In the genomic region with DNA sequence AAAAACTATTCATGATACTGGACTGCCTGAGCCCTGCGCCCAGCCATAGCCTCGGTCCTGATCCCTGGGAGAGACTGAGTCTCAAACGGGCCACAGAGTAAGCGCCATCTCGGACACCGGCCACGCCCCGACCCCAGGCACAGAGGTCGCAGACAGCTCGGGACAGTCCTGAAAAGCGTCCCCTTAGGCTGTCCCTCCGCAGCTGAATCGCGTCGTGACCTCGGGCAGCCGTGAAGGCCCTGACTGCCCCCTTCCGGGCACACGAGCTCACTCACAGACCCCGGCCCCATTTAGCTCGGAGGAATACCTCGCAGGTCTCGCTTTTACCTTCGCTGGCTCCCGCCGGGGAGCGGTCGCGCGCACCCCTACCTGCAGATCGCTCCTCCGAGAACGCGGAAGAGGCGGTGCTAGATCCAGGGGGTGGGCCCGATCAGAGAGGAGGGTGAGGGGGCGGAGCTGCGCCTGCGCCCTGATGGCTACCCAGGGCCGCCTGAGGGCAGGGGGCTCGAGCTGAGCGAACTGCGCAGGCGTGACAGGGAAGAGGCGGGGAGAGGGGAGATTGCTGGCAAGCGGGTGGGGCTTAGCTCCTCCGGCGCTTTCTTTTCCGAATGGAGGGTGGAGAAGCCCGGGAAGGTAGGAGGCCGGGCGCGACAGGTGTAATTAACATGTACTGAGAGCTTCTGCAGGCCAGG, we compare ENCODE assay signal across 1 cellular context.
TF ChIP-seq lines count a peak whose summit lies in the region.

A gene (minus strand): TSS at position 411 of the 692 bp plus-strand sequence. CDS start 20,941 bp downstream, outside the sequence.

TF ChIP-seq in HepG2, 621 proteins besides CTCF, POLR2A, EP300 and RAD21 (continued from another document and continues in another):
- TF ChIP-seq TCF12 (IDR thresholded peaks at IDR 0.05) = no peak
- TF ChIP-seq TCF12 (CRISPR knock-in tag; IDR thresholded peaks at IDR 0.05) = no peak
- TF ChIP-seq ZNF225 (CRISPR knock-in tag; IDR thresholded peaks at IDR 0.05) = peak; percentile 55; the same call in 1 of the 2 replicates
- TF ChIP-seq ZSCAN25 (CRISPR knock-in tag; IDR thresholded peaks at IDR 0.05) = peak; percentile 92
- TF ChIP-seq, protein P1, sequence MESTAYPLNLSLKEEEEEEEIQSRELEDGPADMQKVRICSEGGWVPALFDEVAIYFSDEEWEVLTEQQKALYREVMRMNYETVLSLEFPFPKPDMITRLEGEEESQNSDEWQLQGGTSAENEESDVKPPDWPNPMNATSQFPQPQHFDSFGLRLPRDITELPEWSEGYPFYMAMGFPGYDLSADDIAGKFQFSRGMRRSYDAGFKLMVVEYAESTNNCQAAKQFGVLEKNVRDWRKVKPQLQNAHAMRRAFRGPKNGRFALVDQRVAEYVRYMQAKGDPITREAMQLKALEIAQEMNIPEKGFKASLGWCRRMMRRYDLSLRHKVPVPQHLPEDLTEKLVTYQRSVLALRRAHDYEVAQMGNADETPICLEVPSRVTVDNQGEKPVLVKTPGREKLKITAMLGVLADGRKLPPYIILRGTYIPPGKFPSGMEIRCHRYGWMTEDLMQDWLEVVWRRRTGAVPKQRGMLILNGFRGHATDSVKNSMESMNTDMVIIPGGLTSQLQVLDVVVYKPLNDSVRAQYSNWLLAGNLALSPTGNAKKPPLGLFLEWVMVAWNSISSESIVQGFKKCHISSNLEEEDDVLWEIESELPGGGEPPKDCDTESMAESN (CRISPR knock-in tag; conservative IDR thresholded peaks at IDR 0.05) = peak; percentile 96; the same call in 1 of the 2 replicates
- TF ChIP-seq, protein P2, sequence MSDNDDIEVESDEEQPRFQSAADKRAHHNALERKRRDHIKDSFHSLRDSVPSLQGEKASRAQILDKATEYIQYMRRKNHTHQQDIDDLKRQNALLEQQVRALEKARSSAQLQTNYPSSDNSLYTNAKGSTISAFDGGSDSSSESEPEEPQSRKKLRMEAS (IDR thresholded peaks at IDR 0.05) = no peak; the same call in 1 of the 2 replicates
- no peak for TF ChIP-seq ZNF224 (CRISPR knock-in tag; IDR thresholded peaks at IDR 0.05)
- TF ChIP-seq, protein P3, sequence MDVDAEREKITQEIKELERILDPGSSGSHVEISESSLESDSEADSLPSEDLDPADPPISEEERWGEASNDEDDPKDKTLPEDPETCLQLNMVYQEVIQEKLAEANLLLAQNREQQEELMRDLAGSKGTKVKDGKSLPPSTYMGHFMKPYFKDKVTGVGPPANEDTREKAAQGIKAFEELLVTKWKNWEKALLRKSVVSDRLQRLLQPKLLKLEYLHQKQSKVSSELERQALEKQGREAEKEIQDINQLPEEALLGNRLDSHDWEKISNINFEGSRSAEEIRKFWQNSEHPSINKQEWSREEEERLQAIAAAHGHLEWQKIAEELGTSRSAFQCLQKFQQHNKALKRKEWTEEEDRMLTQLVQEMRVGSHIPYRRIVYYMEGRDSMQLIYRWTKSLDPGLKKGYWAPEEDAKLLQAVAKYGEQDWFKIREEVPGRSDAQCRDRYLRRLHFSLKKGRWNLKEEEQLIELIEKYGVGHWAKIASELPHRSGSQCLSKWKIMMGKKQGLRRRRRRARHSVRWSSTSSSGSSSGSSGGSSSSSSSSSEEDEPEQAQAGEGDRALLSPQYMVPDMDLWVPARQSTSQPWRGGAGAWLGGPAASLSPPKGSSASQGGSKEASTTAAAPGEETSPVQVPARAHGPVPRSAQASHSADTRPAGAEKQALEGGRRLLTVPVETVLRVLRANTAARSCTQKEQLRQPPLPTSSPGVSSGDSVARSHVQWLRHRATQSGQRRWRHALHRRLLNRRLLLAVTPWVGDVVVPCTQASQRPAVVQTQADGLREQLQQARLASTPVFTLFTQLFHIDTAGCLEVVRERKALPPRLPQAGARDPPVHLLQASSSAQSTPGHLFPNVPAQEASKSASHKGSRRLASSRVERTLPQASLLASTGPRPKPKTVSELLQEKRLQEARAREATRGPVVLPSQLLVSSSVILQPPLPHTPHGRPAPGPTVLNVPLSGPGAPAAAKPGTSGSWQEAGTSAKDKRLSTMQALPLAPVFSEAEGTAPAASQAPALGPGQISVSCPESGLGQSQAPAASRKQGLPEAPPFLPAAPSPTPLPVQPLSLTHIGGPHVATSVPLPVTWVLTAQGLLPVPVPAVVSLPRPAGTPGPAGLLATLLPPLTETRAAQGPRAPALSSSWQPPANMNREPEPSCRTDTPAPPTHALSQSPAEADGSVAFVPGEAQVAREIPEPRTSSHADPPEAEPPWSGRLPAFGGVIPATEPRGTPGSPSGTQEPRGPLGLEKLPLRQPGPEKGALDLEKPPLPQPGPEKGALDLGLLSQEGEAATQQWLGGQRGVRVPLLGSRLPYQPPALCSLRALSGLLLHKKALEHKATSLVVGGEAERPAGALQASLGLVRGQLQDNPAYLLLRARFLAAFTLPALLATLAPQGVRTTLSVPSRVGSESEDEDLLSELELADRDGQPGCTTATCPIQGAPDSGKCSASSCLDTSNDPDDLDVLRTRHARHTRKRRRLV (CRISPR knock-in tag; IDR thresholded peaks at IDR 0.05) = no peak; the same call in 1 of the 2 replicates
- TF ChIP-seq ZNF552 (CRISPR knock-in tag; IDR thresholded peaks at IDR 0.05; ENCODE audit: borderline replicate concordance) = no peak
- no peak for TF ChIP-seq ZNF792 (CRISPR knock-in tag; IDR thresholded peaks at IDR 0.05)
- TF ChIP-seq, protein P4, sequence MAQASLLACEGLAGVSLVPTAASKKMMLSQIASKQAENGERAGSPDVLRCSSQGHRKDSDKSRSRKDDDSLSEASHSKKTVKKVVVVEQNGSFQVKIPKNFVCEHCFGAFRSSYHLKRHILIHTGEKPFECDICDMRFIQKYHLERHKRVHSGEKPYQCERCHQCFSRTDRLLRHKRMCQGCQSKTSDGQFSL (CRISPR knock-in tag; IDR thresholded peaks at IDR 0.05) = no peak
- no peak for TF ChIP-seq JUNB (CRISPR knock-in tag; IDR thresholded peaks at IDR 0.05; ENCODE audit: borderline replicate concordance)
- TF ChIP-seq ZBTB7B (CRISPR knock-in tag; IDR thresholded peaks at IDR 0.05) = no peak
- peak; percentile 56; the same call in 1 of the 2 replicates for TF ChIP-seq KDM5A (IDR thresholded peaks at IDR 0.05; ENCODE audit: borderline replicate concordance, low read length)
- no peak for TF ChIP-seq SNAI1 (CRISPR knock-in tag; IDR thresholded peaks at IDR 0.05; ENCODE audit: borderline replicate concordance)
- TF ChIP-seq ZNF430 (CRISPR knock-in tag; IDR thresholded peaks at IDR 0.05) = 0 out of 2 replicates have a peak, but pooled peaks have one; percentile 44
- TF ChIP-seq PAF1 (CRISPR knock-in tag; IDR thresholded peaks at IDR 0.05) = no peak
- TF ChIP-seq, protein P5, sequence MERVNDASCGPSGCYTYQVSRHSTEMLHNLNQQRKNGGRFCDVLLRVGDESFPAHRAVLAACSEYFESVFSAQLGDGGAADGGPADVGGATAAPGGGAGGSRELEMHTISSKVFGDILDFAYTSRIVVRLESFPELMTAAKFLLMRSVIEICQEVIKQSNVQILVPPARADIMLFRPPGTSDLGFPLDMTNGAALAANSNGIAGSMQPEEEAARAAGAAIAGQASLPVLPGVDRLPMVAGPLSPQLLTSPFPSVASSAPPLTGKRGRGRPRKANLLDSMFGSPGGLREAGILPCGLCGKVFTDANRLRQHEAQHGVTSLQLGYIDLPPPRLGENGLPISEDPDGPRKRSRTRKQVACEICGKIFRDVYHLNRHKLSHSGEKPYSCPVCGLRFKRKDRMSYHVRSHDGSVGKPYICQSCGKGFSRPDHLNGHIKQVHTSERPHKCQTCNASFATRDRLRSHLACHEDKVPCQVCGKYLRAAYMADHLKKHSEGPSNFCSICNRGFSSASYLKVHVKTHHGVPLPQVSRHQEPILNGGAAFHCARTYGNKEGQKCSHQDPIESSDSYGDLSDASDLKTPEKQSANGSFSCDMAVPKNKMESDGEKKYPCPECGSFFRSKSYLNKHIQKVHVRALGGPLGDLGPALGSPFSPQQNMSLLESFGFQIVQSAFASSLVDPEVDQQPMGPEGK (CRISPR knock-in tag; IDR thresholded peaks at IDR 0.05) = peak; percentile 59
- no peak for TF ChIP-seq TCF7 (IDR thresholded peaks at IDR 0.05; ENCODE audit: low read depth)
- TF ChIP-seq ZNF878 (CRISPR knock-in tag; IDR thresholded peaks at IDR 0.05) = peak; percentile 84; the same call in 1 of the 2 replicates
- TF ChIP-seq, protein P6, sequence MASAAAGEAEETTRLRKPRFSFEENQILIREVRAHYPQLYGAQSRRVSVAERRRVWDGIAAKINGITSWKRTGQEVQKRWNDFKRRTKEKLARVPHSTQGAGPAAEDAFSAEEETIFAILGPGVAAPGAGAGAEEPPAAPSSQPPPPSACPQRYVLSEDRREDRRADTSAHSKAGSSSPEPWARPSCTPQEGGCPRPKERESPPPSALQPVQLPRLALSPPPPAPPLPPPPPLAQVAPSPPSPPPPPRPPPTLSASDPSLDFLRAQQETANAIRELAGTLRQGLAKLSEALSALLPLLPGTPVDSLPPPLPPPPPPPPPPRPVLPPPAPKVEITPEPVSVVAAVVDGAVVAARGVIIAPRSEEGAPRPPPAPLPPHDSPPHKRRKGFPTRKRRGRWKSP (CRISPR knock-in tag; IDR thresholded peaks at IDR 0.05) = no peak
- TF ChIP-seq CAMTA2 (CRISPR knock-in tag; IDR thresholded peaks at IDR 0.05; ENCODE audit: borderline replicate concordance) = no peak
- TF ChIP-seq MZF1 (CRISPR knock-in tag; IDR thresholded peaks at IDR 0.05; ENCODE audit: borderline replicate concordance) = no peak
- TF ChIP-seq ZNF891 (CRISPR knock-in tag; IDR thresholded peaks at IDR 0.05) = no peak
- TF ChIP-seq, protein P7, sequence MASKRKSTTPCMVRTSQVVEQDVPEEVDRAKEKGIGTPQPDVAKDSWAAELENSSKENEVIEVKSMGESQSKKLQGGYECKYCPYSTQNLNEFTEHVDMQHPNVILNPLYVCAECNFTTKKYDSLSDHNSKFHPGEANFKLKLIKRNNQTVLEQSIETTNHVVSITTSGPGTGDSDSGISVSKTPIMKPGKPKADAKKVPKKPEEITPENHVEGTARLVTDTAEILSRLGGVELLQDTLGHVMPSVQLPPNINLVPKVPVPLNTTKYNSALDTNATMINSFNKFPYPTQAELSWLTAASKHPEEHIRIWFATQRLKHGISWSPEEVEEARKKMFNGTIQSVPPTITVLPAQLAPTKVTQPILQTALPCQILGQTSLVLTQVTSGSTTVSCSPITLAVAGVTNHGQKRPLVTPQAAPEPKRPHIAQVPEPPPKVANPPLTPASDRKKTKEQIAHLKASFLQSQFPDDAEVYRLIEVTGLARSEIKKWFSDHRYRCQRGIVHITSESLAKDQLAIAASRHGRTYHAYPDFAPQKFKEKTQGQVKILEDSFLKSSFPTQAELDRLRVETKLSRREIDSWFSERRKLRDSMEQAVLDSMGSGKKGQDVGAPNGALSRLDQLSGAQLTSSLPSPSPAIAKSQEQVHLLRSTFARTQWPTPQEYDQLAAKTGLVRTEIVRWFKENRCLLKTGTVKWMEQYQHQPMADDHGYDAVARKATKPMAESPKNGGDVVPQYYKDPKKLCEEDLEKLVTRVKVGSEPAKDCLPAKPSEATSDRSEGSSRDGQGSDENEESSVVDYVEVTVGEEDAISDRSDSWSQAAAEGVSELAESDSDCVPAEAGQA (IDR thresholded peaks at IDR 0.05; ENCODE audit: low read depth) = no peak
- TF ChIP-seq, protein P7 (CRISPR knock-in tag; IDR thresholded peaks at IDR 0.05; ENCODE audit: borderline replicate concordance) = 0 out of 2 replicates have a peak, but pooled peaks have one; percentile 58
- TF ChIP-seq, protein P8, sequence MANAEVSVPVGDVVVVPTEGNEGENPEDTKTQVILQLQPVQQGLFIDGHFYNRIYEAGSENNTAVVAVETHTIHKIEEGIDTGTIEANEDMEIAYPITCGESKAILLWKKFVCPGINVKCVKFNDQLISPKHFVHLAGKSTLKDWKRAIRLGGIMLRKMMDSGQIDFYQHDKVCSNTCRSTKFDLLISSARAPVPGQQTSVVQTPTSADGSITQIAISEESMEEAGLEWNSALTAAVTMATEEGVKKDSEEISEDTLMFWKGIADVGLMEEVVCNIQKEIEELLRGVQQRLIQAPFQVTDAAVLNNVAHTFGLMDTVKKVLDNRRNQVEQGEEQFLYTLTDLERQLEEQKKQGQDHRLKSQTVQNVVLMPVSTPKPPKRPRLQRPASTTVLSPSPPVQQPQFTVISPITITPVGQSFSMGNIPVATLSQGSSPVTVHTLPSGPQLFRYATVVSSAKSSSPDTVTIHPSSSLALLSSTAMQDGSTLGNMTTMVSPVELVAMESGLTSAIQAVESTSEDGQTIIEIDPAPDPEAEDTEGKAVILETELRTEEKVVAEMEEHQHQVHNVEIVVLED (CRISPR knock-in tag; IDR thresholded peaks at IDR 0.05; ENCODE audit: borderline replicate concordance) = no peak
- no peak for TF ChIP-seq SUZ12 (IDR thresholded peaks at IDR 0.05; ENCODE audit: low read depth, low read length)
- TF ChIP-seq ZNF558 (CRISPR knock-in tag; IDR thresholded peaks at IDR 0.05; ENCODE audit: borderline replicate concordance) = peak; percentile 62; the same call in 1 of the 2 replicates
- no peak for TF ChIP-seq ZSCAN31 (CRISPR knock-in tag; IDR thresholded peaks at IDR 0.05; ENCODE audit: low read depth)
- TF ChIP-seq TOE1 (CRISPR knock-in tag; IDR thresholded peaks at IDR 0.05) = no peak
- peak; percentile 33 for TF ChIP-seq AGO2 (optimal IDR thresholded peaks at IDR 0.05; ENCODE audit: low read depth, low read length)
- TF ChIP-seq, protein P9, sequence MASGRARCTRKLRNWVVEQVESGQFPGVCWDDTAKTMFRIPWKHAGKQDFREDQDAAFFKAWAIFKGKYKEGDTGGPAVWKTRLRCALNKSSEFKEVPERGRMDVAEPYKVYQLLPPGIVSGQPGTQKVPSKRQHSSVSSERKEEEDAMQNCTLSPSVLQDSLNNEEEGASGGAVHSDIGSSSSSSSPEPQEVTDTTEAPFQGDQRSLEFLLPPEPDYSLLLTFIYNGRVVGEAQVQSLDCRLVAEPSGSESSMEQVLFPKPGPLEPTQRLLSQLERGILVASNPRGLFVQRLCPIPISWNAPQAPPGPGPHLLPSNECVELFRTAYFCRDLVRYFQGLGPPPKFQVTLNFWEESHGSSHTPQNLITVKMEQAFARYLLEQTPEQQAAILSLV (CRISPR knock-in tag; IDR thresholded peaks at IDR 0.05; ENCODE audit: borderline replicate concordance) = peak; percentile 50; the same call in 1 of the 2 replicates
- no peak for TF ChIP-seq CENPX (CRISPR knock-in tag; IDR thresholded peaks at IDR 0.05)
- no peak for TF ChIP-seq STAG1 (CRISPR knock-in tag; IDR thresholded peaks at IDR 0.05)
- TF ChIP-seq ZNF263 (CRISPR knock-in tag; IDR thresholded peaks at IDR 0.05) = 0 out of 2 replicates have a peak, but pooled peaks have one; percentile 40
- peak; percentile 26; the same call in 1 of the 2 replicates for TF ChIP-seq MED1 (CRISPR knock-in tag; IDR thresholded peaks at IDR 0.05)
- TF ChIP-seq WIZ (CRISPR knock-in tag; IDR thresholded peaks at IDR 0.05) = no peak
- no peak for TF ChIP-seq NAIF1 (CRISPR knock-in tag; IDR thresholded peaks at IDR 0.05; ENCODE audit: borderline replicate concordance)
